In genomic region chr13:100667894-100668293, GRCh38 we compare ENCODE assay signal across 24 cellular contexts. TPM values are rescaled to one million over a fixed set of nuclear protein-coding genes. Genes with fewer than 3 reads are reported as not detected.
A peak's percentile ranks its signal among the peaks of the same experiment; 100 is the strongest.
DNase-seq lines count a peak whose midpoint lies in the region; ATAC-seq and TF ChIP-seq lines count a peak whose summit lies in the region.
"Had no signal": no experiment of that assay in that cellular context is flagged by ENCODE, and none has a peak within 500 bp of the region (broad histone marks: within the 10 kb centered on the region; RNA-seq: fewer than 3 reads in every experiment).

No MANE protein-coding gene starts in this region.

- H3K4me3 Mint-ChIP-seq in activated naive CD8-positive, alpha-beta T cell treated with anti-CD3 and anti-CD28 coated beads, Interleukin-2, amount 10 ng/mL, durations not matched to agents 7 days and 5 days: no peak overlapping the region
- H3K4me3 Mint-ChIP-seq in activated naive CD8-positive, alpha-beta T cell treated with anti-CD3 and anti-CD28 coated beads, Interleukin-2, amount 50 U/mL, for 24 hours: no peak overlapping the region
- peak overlapping the region; percentile 34 for H3K4me3 Mint-ChIP-seq in type B pancreatic cell
- H3K4me3 Mint-ChIP-seq: CD4-positive, alpha-beta T cell had no signal

- H3K27me3 ChIP-seq in layer of hippocampus (ENCODE audit: control insufficient read depth, insufficient read depth, low read length): no peaks in the 10 kb centered on the region
- H3K27me3 ChIP-seq: BLaER1 had no signal

- H3K27ac ChIP-seq in layer of hippocampus (ENCODE audit: low read depth, low read length): peak overlapping the region; percentile 60
- H3K27ac ChIP-seq: 22Rv1, BLaER1, KMS-11 had no signal

- peaks cover 14% of the 10 kb centered on the region for H3K4me1 Mint-ChIP-seq in activated naive CD8-positive, alpha-beta T cell treated with anti-CD3 and anti-CD28 coated beads, Interleukin-2, amount 10 ng/mL, durations not matched to agents 7 days and 5 days
- peaks cover 7% of the 10 kb centered on the region for H3K4me1 Mint-ChIP-seq in activated naive CD8-positive, alpha-beta T cell treated with anti-CD3 and anti-CD28 coated beads, Interleukin-2, amount 50 U/mL, for 24 hours
- H3K4me1 Mint-ChIP-seq in type B pancreatic cell (ENCODE audit: unreplicated experiment): peaks cover 39% of the 10 kb centered on the region

- TF ChIP-seq CTCF in type B pancreatic cell (conservative IDR thresholded peaks at IDR 0.05): no peak

- no peak for ATAC-seq in activated naive CD8-positive, alpha-beta T cell treated with anti-CD3 and anti-CD28 coated beads, Interleukin-2, amount 10 ng/mL, durations not matched to agents 7 days and 5 days (ENCODE audit: low read depth)
- no peak for ATAC-seq in activated naive CD8-positive, alpha-beta T cell treated with anti-CD3 and anti-CD28 coated beads, Interleukin-2, amount 50 U/mL, for 24 hours
- no peak for ATAC-seq in GM19351 (IDR thresholded peaks at IDR 0.05; ENCODE audit: unreplicated experiment)
- ATAC-seq: HCT116, Panc1 had no signal

- peaks cover 41% of the 10 kb centered on the region for H3K36me3 Mint-ChIP-seq in activated naive CD8-positive, alpha-beta T cell treated with anti-CD3 and anti-CD28 coated beads, Interleukin-2, amount 10 ng/mL, durations not matched to agents 7 days and 5 days
- H3K36me3 Mint-ChIP-seq in activated naive CD8-positive, alpha-beta T cell treated with anti-CD3 and anti-CD28 coated beads, Interleukin-2, amount 50 U/mL, for 24 hours (ENCODE audit: low read depth): peaks cover 29% of the 10 kb centered on the region
- peaks cover 38% of the 10 kb centered on the region for H3K36me3 Mint-ChIP-seq in type B pancreatic cell

- no peaks in the 10 kb centered on the region for H3K9me3 Mint-ChIP-seq in activated naive CD8-positive, alpha-beta T cell treated with anti-CD3 and anti-CD28 coated beads, Interleukin-2, amount 10 ng/mL, durations not matched to agents 7 days and 5 days
- no peaks in the 10 kb centered on the region for H3K9me3 Mint-ChIP-seq in activated naive CD8-positive, alpha-beta T cell treated with anti-CD3 and anti-CD28 coated beads, Interleukin-2, amount 50 U/mL, for 24 hours
- H3K9me3 Mint-ChIP-seq in type B pancreatic cell: no peaks in the 10 kb centered on the region
- H3K9me3 Mint-ChIP-seq: CD4-positive, alpha-beta T cell had no signal

- POLR2A ChIA-PET in activated naive CD8-positive, alpha-beta T cell treated with anti-CD3 and anti-CD28 coated beads, Interleukin-2, amount 10 ng/mL, durations not matched to agents 7 days and 5 days (lab: Charles Lee): no interaction called here

- H3K27me3 Mint-ChIP-seq in activated naive CD8-positive, alpha-beta T cell treated with anti-CD3 and anti-CD28 coated beads, Interleukin-2, amount 10 ng/mL, durations not matched to agents 7 days and 5 days: no peaks in the 10 kb centered on the region
- no peaks in the 10 kb centered on the region for H3K27me3 Mint-ChIP-seq in activated naive CD8-positive, alpha-beta T cell treated with anti-CD3 and anti-CD28 coated beads, Interleukin-2, amount 50 U/mL, for 24 hours
- H3K27me3 Mint-ChIP-seq in type B pancreatic cell: no peaks in the 10 kb centered on the region
- H3K27me3 Mint-ChIP-seq: CD4-positive, alpha-beta T cell had no signal

- peak overlapping the region; percentile 21 for H3K27ac Mint-ChIP-seq in activated naive CD8-positive, alpha-beta T cell treated with anti-CD3 and anti-CD28 coated beads, Interleukin-2, amount 10 ng/mL, durations not matched to agents 7 days and 5 days
- H3K27ac Mint-ChIP-seq in activated naive CD8-positive, alpha-beta T cell treated with anti-CD3 and anti-CD28 coated beads, Interleukin-2, amount 50 U/mL, for 24 hours: no peak overlapping the region
- H3K27ac Mint-ChIP-seq in type B pancreatic cell: peak overlapping the region; percentile 61
- H3K27ac Mint-ChIP-seq: CD4-positive, alpha-beta T cell had no signal

- no peak for DNase-seq in activated naive CD8-positive, alpha-beta T cell treated with anti-CD3 and anti-CD28 coated beads, Interleukin-2, amount 10 ng/mL, durations not matched to agents 7 days and 5 days
- DNase-seq in activated naive CD8-positive, alpha-beta T cell treated with anti-CD3 and anti-CD28 coated beads, Interleukin-2, amount 50 U/mL, for 24 hours: no peak
- peak; percentile 41 for DNase-seq in cerebellum (ENCODE audit: low spot score)
- no peak for DNase-seq in type B pancreatic cell (ENCODE audit: extremely low spot score, unreplicated experiment)
- DNase-seq in kidney glomerular epithelial cell (lab: John Stamatoyannopoulos, UW): no peak
- no peak for DNase-seq in nucleus accumbens (lab: John Stamatoyannopoulos, UW)
- DNase-seq: ACHN; CD4-positive, alpha-beta T cell; COR-L47; DMS79; NCI-H1105; NCI-H146; NCI-H2029 treated with DMSO at 0.1 percent for 48 hours; NCI-H226; NCI-H524 treated with DMSO at 0.1 percent for 48 hours; NCI-H82; SIG-M5 had no signal

RNA-seq across cellular contexts. Expression of gene TMTC4, which starts 6.7 kb away (rescaled TPM):
- 10 to 100 TPM; 34.6 to 38.8 TPM for total RNA-seq in activated naive CD8-positive, alpha-beta T cell treated with anti-CD3 and anti-CD28 coated beads, Interleukin-2, amount 10 ng/mL, durations not matched to agents 7 days and 5 days
- total RNA-seq in cerebellum (73.3 TPM), type B pancreatic cell (ENCODE audit: low replicate concordance) (44.5 and 45.2 TPM in 2 replicates)
